In genomic region chr4:152719856-152720556, GRCh38 we compare ENCODE assay signal across 1 cellular context.
TF ChIP-seq lines count a peak whose summit lies in the region.

No MANE protein-coding gene starts in this region.

TF ChIP-seq in K562, 482 proteins besides CTCF, POLR2A, EP300 and RAD21:
- TF ChIP-seq ELF1 (tag; IDR thresholded peaks at IDR 0.05): peak; percentile 76
- peak; percentile 22; the same call in 1 of the 2 replicates for TF ChIP-seq L3MBTL2 (IDR thresholded peaks at IDR 0.05)
- TF ChIP-seq GABPA (tag; conservative IDR thresholded peaks at IDR 0.05; ENCODE audit: low read depth): peak; percentile 47; the same call in 1 of the 2 replicates
- TF ChIP-seq BRD9 (IDR thresholded peaks at IDR 0.05; ENCODE audit: low read depth, partially characterized antibody): no peak
- TF ChIP-seq PHF20 (IDR thresholded peaks at IDR 0.05; ENCODE audit: partially characterized antibody): no peak
- no peak for TF ChIP-seq COPS2 (conservative IDR thresholded peaks at IDR 0.05)
- TF ChIP-seq MGA (IDR thresholded peaks at IDR 0.05): 0 out of 2 replicates have a peak, but pooled peaks have one; percentile 25
- no peak for TF ChIP-seq GTF2A2 (tag; IDR thresholded peaks at IDR 0.05)
